In genomic region chr1:85524281-85524886, GRCh38 we compare ENCODE assay signal across 11 cellular contexts. TPM values are rescaled to one million over a fixed set of nuclear protein-coding genes. Genes with fewer than 3 reads are reported as not detected.
DNase-seq lines count a peak whose midpoint lies in the region; TF ChIP-seq lines count a peak whose summit lies in the region.
"Not testable (repeated sequence)": the region's sequence is repeated elsewhere in the genome, so short reads cannot be mapped to it uniquely, and the experiment has no call there.
"Had no signal": no experiment of that assay in that cellular context is flagged by ENCODE, and none has a peak within 500 bp of the region (broad histone marks: within the 10 kb centered on the region; RNA-seq: fewer than 3 reads in every experiment).

No MANE protein-coding gene starts in this region.

- H4K20me1 ChIP-seq in mammary epithelial cell (ENCODE audit: insufficient read depth, low read length); osteoblast (ENCODE audit: insufficient read depth, low read length): not testable (repeated sequence)

- POLR2A ChIA-PET in A673 (lab: Charles Lee; ENCODE audit: low non-redundant PET) = not testable (repeated sequence)

- not testable (repeated sequence) for H3K9ac ChIP-seq in mammary epithelial cell (ENCODE audit: insufficient read depth, low read length)

- H3K27ac ChIP-seq in A673 (ENCODE audit: low read depth, low read length, poor library complexity, severe bottlenecking); mammary epithelial cell (ENCODE audit: insufficient read depth, low read depth, low read length): not testable (repeated sequence)
- H3K27ac ChIP-seq in left ventricle myocardium inferior (replicated peaks) (peak overlapping the region; percentile 44), osteoblast (ENCODE audit: low read depth, low read length) (peak overlapping the region; percentile 98)

- dilution Hi-C loops in mammary epithelial cell (cut with HindIII; ENCODE audit: low sequenced_read_pairs) = not testable (repeated sequence)

- intact Hi-C loops in A673 (cut with micrococcal nuclease; ENCODE audit: unreplicated experiment); mammary epithelial cell (cut with micrococcal nuclease); left ventricle myocardium inferior (cut with micrococcal nuclease): not testable (repeated sequence)

- 60% methylated on average over 2 of the region's 3 CpGs for WGBS in mammary epithelial cell (ENCODE audit: low coverage, missing lambda C conversion rate)

- H3K4me2 ChIP-seq in mammary epithelial cell (ENCODE audit: insufficient read depth, low read depth, low read length); osteoblast (ENCODE audit: insufficient read depth, low read length): not testable (repeated sequence)

- H2AFZ ChIP-seq in mammary epithelial cell (ENCODE audit: low read depth, low read length); osteoblast (ENCODE audit: low read length): not testable (repeated sequence)

- DNase-seq in A673 (ENCODE audit: low spot score) (peak; percentile 48), GM04504 (ENCODE audit: low read depth) (peak; percentile 51), NCI-H82 (lab: John Stamatoyannopoulos, UW) (peak; percentile 5), mammary epithelial cell (peak; percentile 31), fibroblast of the aortic adventitia (ENCODE audit: low read depth) (peak; percentile 94), stromal cell of bone marrow (ENCODE audit: low read depth) (peak; percentile 38)
- DNase-seq in left ventricle myocardium inferior; osteoblast (ENCODE audit: insufficient read length, low spot score, missing footprints): not testable (repeated sequence)

- CTCF ChIA-PET in A673 (lab: Charles Lee); mammary epithelial cell (lab: Charles Lee; ENCODE audit: low non-redundant PET): not testable (repeated sequence)

- H3K79me2 ChIP-seq in mammary epithelial cell (ENCODE audit: insufficient read depth, low read length) = not testable (repeated sequence)
- peaks cover 17% of the 10 kb centered on the region for H3K79me2 ChIP-seq in osteoblast (ENCODE audit: insufficient read depth, low read length)

- BruUV-seq in A673 (replicated peaks; lab: Mats Ljungman, UMichigan); mammary epithelial cell (replicated peaks; lab: Mats Ljungman, UMichigan): not testable (repeated sequence)

- TF ChIP-seq CTCF in A673 (conservative IDR thresholded peaks at IDR 0.05; ENCODE audit: low read depth, low read length); mammary epithelial cell (conservative IDR thresholded peaks at IDR 0.05 in 1 of 2, IDR thresholded peaks at IDR 0.05 in 1 of 2; ENCODE audit: extremely low read depth in 1 of 2, insufficient read depth in 1 of 2, low read depth in 1 of 2, low read length in 2 of 2); fibroblast of the aortic adventitia (IDR thresholded peaks at IDR 0.05; ENCODE audit: insufficient read depth, low read length); left ventricle myocardium inferior (IDR thresholded peaks at IDR 0.05; ENCODE audit: borderline replicate concordance); osteoblast (IDR thresholded peaks at IDR 0.05; ENCODE audit: extremely low read depth, low read depth, low read length): not testable (repeated sequence)

- H3K4me3 ChIP-seq in A673 (ENCODE audit: low read depth, low read length, poor library complexity, severe bottlenecking); mammary epithelial cell (replicated peaks in 1 of 3; ENCODE audit: insufficient read depth in 1 of 3, low read depth in 2 of 3, low read length in 3 of 3); fibroblast of the aortic adventitia (ENCODE audit: low read depth, low read length); left ventricle myocardium inferior; osteoblast (ENCODE audit: insufficient read depth, low read length): not testable (repeated sequence)

- not testable (repeated sequence) for H3K36me3 ChIP-seq in A673 (ENCODE audit: insufficient read depth, low read length, poor library complexity, severe bottlenecking); mammary epithelial cell (ENCODE audit: insufficient read depth, low read length); left ventricle myocardium inferior; osteoblast (ENCODE audit: insufficient read depth, low read length)

- not testable (repeated sequence) for H3K4me1 ChIP-seq in A673 (ENCODE audit: insufficient read depth, low read length, poor library complexity, severe bottlenecking); mammary epithelial cell (ENCODE audit: insufficient read depth, low read length); left ventricle myocardium inferior
- H3K4me1 ChIP-seq in osteoblast (ENCODE audit: insufficient read depth, low read length) = peaks cover 53% of the 10 kb centered on the region

- H3K27me3 ChIP-seq in A673 (replicated peaks; ENCODE audit: insufficient read depth, low read depth, low read length, poor library complexity); mammary epithelial cell (ENCODE audit: insufficient read depth, low read length); left ventricle myocardium inferior (ENCODE audit: low read depth); osteoblast (ENCODE audit: insufficient read depth, low read length): not testable (repeated sequence)

- H3K9me3 ChIP-seq in A673 (ENCODE audit: low read depth, low read length, poor library complexity, severe bottlenecking); mammary epithelial cell (replicated peaks; ENCODE audit: insufficient read depth, low read length); left ventricle myocardium inferior (replicated peaks); osteoblast (ENCODE audit: low read depth, low read length): not testable (repeated sequence)

- in situ Hi-C loops in mammary epithelial cell (cut with MboI; ENCODE audit: low sequenced_read_pairs in 2 of 2) = not testable (repeated sequence)

RNA-seq across cellular contexts. Expression of gene CCN1, which starts 56.2 kb away (rescaled TPM):
- total RNA-seq in A673 (2021) (13.5 and 24.3 TPM in 2 replicates), mammary epithelial cell (100 to 1,000 TPM in 1 of 2 donors, 10 to 100 TPM in 1; 59.7 to 164 TPM), fibroblast of the aortic adventitia (ENCODE audit: low replicate concordance) (28.0 and 29.6 TPM in 2 replicates), left ventricle myocardium inferior (38.7 TPM), osteoblast (58.9 and 81.8 TPM in 2 replicates)
- 83.8 TPM for polyA plus RNA-seq in mammary epithelial cell
- polyA minus RNA-seq in mammary epithelial cell = 130 TPM
- total RNA-seq: activated naive CD8-positive, alpha-beta T cell treated with anti-CD3 and anti-CD28 coated beads, Interleukin-2, amount 10 ng/mL, durations not matched to agents 7 days and 5 days; CD4-positive, alpha-beta T cell; T-helper 2 cell treated with Interferon-gamma antibody and Interleukin-4, amounts not matched to agents 100 ng/mL and 5 ng/mL, for 36 hours had no signal

RNA-seq across cellular contexts. Expression of gene DDAH1, which starts 59.4 kb away (rescaled TPM):
- total RNA-seq in A673 (2021) (32.5 and 35.0 TPM in 2 replicates), mammary epithelial cell (10 to 100 TPM in 1 of 2 donors, 1 to 10 TPM in 1; 5.1 to 15.8 TPM), fibroblast of the aortic adventitia (ENCODE audit: low replicate concordance) (57.8 and 88.9 TPM in 2 replicates), left ventricle myocardium inferior (10.1 TPM), osteoblast (89.0 and 89.6 TPM in 2 replicates)
- 7.6 TPM for polyA plus RNA-seq in mammary epithelial cell
- 12.0 TPM for polyA minus RNA-seq in mammary epithelial cell
- total RNA-seq: activated naive CD8-positive, alpha-beta T cell treated with anti-CD3 and anti-CD28 coated beads, Interleukin-2, amount 10 ng/mL, durations not matched to agents 7 days and 5 days; CD4-positive, alpha-beta T cell had no signal
